8 cellular contexts compared by ENCODE assay signal in genomic region chr15:67784057-67784781, GRCh38.
DNase-seq lines count a peak whose midpoint lies in the region; ATAC-seq and TF ChIP-seq lines count a peak whose summit lies in the region.

No MANE protein-coding gene starts in this region.

- H3K4me2 ChIP-seq in DND-41 (ENCODE audit: insufficient read depth, low read length) = peak overlapping the region; percentile 73

- H4K20me1 ChIP-seq in DND-41 (ENCODE audit: insufficient read depth, low read length) = no peaks in the 10 kb centered on the region

- DNase-seq in DND-41 = peak; percentile 92
- DNase-seq in OCI-M1 (lab: John Stamatoyannopoulos, UW) = peak; percentile 47
- DNase-seq in iPS-NIHi7 (ENCODE audit: extremely low spot score) = no peak
- DNase-seq in NCI-H187 (lab: John Stamatoyannopoulos, UW) = no peak
- no peak for DNase-seq in effector memory CD4-positive, alpha-beta T cell
- DNase-seq in activated CD4-positive, alpha-beta T cell treated with anti-CD3 and anti-CD28 coated beads, Interleukin-2, amount 50 U/mL, for 4 hours = no peak

- peak overlapping the region; percentile 97 for H3K27ac ChIP-seq in DND-41 (ENCODE audit: low read length)
- no peak overlapping the region for H3K27ac ChIP-seq in effector memory CD4-positive, alpha-beta T cell (ENCODE audit: insufficient read depth, low read length, poor library complexity, severe bottlenecking)

- no peaks in the 10 kb centered on the region for H3K9me3 ChIP-seq in DND-41 (ENCODE audit: insufficient read depth, low read length, severe bottlenecking)
- no peaks in the 10 kb centered on the region for H3K9me3 ChIP-seq in effector memory CD4-positive, alpha-beta T cell (ENCODE audit: control insufficient read depth, low read length)

- no peaks in the 10 kb centered on the region for H3K27me3 ChIP-seq in DND-41 (ENCODE audit: insufficient read depth, low read length, poor library complexity)
- no peaks in the 10 kb centered on the region for H3K27me3 ChIP-seq in effector memory CD4-positive, alpha-beta T cell (replicated peaks; ENCODE audit: control insufficient read depth, insufficient read depth, low read length, poor library complexity, severe bottlenecking)

- ATAC-seq in DND-41 (ENCODE audit: insufficient read depth, low read depth) = peak; percentile 80
- peak; percentile 87 for ATAC-seq in GM19351 (IDR thresholded peaks at IDR 0.05; ENCODE audit: unreplicated experiment)
- ATAC-seq in HG03175 (IDR thresholded peaks at IDR 0.05; ENCODE audit: unreplicated experiment) = peak; percentile 85

- peak; percentile 22 for TF ChIP-seq CTCF in DND-41 (IDR thresholded peaks at IDR 0.05; ENCODE audit: borderline replicate concordance, extremely low read depth, low read length, poor library complexity, severe bottlenecking)

- no peaks in the 10 kb centered on the region for H3K36me3 ChIP-seq in DND-41 (ENCODE audit: insufficient read depth, low read length)
- H3K36me3 ChIP-seq in effector memory CD4-positive, alpha-beta T cell (ENCODE audit: control insufficient read depth, insufficient read depth, low read length) = no peaks in the 10 kb centered on the region

- no peak overlapping the region for H2AFZ ChIP-seq in DND-41 (ENCODE audit: low read depth, low read length)

- H3K79me2 ChIP-seq in DND-41 (ENCODE audit: insufficient read depth, low read length) = peaks cover 13% of the 10 kb centered on the region

- peaks cover 65% of the 10 kb centered on the region for H3K4me1 ChIP-seq in DND-41 (ENCODE audit: insufficient read depth, low read length)
- H3K4me1 ChIP-seq in effector memory CD4-positive, alpha-beta T cell (ENCODE audit: control insufficient read depth, insufficient read depth, low read length, poor library complexity, severe bottlenecking) = peaks cover 7% of the 10 kb centered on the region

- H3K4me3 ChIP-seq in DND-41 (ENCODE audit: low read depth in 1 of 2, low read length in 2 of 2) = no peak overlapping the region
- no peak overlapping the region for H3K4me3 ChIP-seq in effector memory CD4-positive, alpha-beta T cell (ENCODE audit: insufficient read depth, low read depth, low read length, poor library complexity, severe bottlenecking)

- peak overlapping the region; percentile 57 for H3K9ac ChIP-seq in DND-41 (ENCODE audit: low read depth, low read length)

Comparison
In these comparisons a context has a peak if more than half of its experiments do, and no peak if none do; other contexts are left out.
1. DNase-seq: peak in DND-41 (single experiment) and OCI-M1 (single experiment); none in iPS-NIHi7 (single experiment), NCI-H187 (0 of 2), effector memory CD4-positive, alpha-beta T cell (0 of 3) and activated CD4-positive, alpha-beta T cell treated with anti-CD3 and anti-CD28 coated beads, Interleukin-2, amount 50 U/mL, for 4 hours (0 of 2).
2. Peak in every context shown above with its lines, with median percentiles within 50 percentile points of each other: ATAC-seq.